10 cellular contexts compared by ENCODE assay signal in genomic region chr10:48496831-48497792, GRCh38.
DNase-seq lines count a peak whose midpoint lies in the region; ATAC-seq, FAIRE-seq and TF ChIP-seq lines count a peak whose summit lies in the region.
"Had no signal": no experiment of that assay in that cellular context is flagged by ENCODE, and none has a peak within 500 bp of the region (broad histone marks: within the 10 kb centered on the region; RNA-seq: fewer than 3 reads in every experiment).

No MANE protein-coding gene starts in this region.

- H3K36me3 ChIP-seq in mammary epithelial cell (ENCODE audit: insufficient read depth, low read length) (no peaks in the 10 kb centered on the region), kidney epithelial cell (ENCODE audit: control insufficient read depth, insufficient read depth, low read length) (no peaks in the 10 kb centered on the region), tibial nerve (no peaks in the 10 kb centered on the region), gastrocnemius medialis (no peaks in the 10 kb centered on the region)

- H3K9me3 ChIP-seq in mammary epithelial cell (replicated peaks; ENCODE audit: insufficient read depth, low read length): no peaks in the 10 kb centered on the region
- no peaks in the 10 kb centered on the region for H3K9me3 ChIP-seq in tibial nerve
- no peaks in the 10 kb centered on the region for H3K9me3 ChIP-seq in gastrocnemius medialis

- no peak for TF ChIP-seq EP300 in tibial nerve (IDR thresholded peaks at IDR 0.05)

- H2AFZ ChIP-seq in mammary epithelial cell (ENCODE audit: low read depth, low read length): no peak overlapping the region

- H3K79me2 ChIP-seq in mammary epithelial cell (ENCODE audit: insufficient read depth, low read length): no peaks in the 10 kb centered on the region

- no peak overlapping the region for H3K4me2 ChIP-seq in mammary epithelial cell (ENCODE audit: insufficient read depth, low read depth, low read length)

- H3K9ac ChIP-seq in mammary epithelial cell (ENCODE audit: insufficient read depth, low read length): no peak overlapping the region

- DNase-seq in ACHN (peak; percentile 56), HTR-8/SVneo (ENCODE audit: insufficient read length, low spot score) (peak; percentile 71), mammary epithelial cell (peak; percentile 42), kidney epithelial cell (ENCODE audit: low read depth) (peak; percentile 32), tibial nerve (ENCODE audit: low spot score in 2 of 2) (no peak), RKO (ENCODE audit: low spot score) (no peak), gastrocnemius medialis (no peak)
- DNase-seq: NCI-H526 had no signal

- 60% methylated on average over 7 of the region's 12 CpGs for WGBS in mammary epithelial cell (ENCODE audit: low coverage, missing lambda C conversion rate)
- WGBS in tibial nerve, 2 donors: 35 to 45% methylated on average over 11 of the region's 12 CpGs

- no peak overlapping the region for H3K27ac ChIP-seq in mammary epithelial cell (ENCODE audit: insufficient read depth, low read depth, low read length)
- H3K27ac ChIP-seq in tibial nerve: no peak overlapping the region
- no peak overlapping the region for H3K27ac ChIP-seq in gastrocnemius medialis
- H3K27ac ChIP-seq: C4-2B had no signal

- H3K27me3 ChIP-seq in mammary epithelial cell (ENCODE audit: insufficient read depth, low read length) (no peaks in the 10 kb centered on the region), kidney epithelial cell (ENCODE audit: control insufficient read depth, insufficient read depth, low read length) (no peaks in the 10 kb centered on the region), tibial nerve (no peaks in the 10 kb centered on the region), gastrocnemius medialis (peaks cover 0 to 2% (median 0%) of the 10 kb centered on the region in 3 donors)

- intact Hi-C loops in mammary epithelial cell (cut with micrococcal nuclease): no loop called here
- intact Hi-C loops in gastrocnemius medialis (cut with DNase I; ENCODE audit: low total_unique reads): no loop called here

- ATAC-seq in GM18873 (IDR thresholded peaks at IDR 0.05; ENCODE audit: low FRiP score, unreplicated experiment) (no peak), gastrocnemius medialis (no peak)

- no peaks in the 10 kb centered on the region for H4K20me1 ChIP-seq in mammary epithelial cell (ENCODE audit: insufficient read depth, low read length)

- peak; percentile 51 for FAIRE-seq in HTR-8/SVneo (lab: Jason Lieb, UNC)

- no peak for TF ChIP-seq POLR2A in tibial nerve (IDR thresholded peaks at IDR 0.05)
- no peak for TF ChIP-seq POLR2A in gastrocnemius medialis (IDR thresholded peaks at IDR 0.05)

- H3K4me1 ChIP-seq in mammary epithelial cell (ENCODE audit: insufficient read depth, low read length) (peaks cover 30% of the 10 kb centered on the region), tibial nerve (peaks cover 0 to 9% (median 0%) of the 10 kb centered on the region in 4 donors), gastrocnemius medialis (no peaks in the 10 kb centered on the region)

- in situ Hi-C loops in ACHN (cut with HindIII; ENCODE audit: low pct_ligation_motif_present, low pct_unique_long_range_greater_than_20kb, low sequenced_read_pairs): no loop called here
- in situ Hi-C loops in mammary epithelial cell (cut with MboI; ENCODE audit: low sequenced_read_pairs in 2 of 2): no loop called here
- in situ Hi-C loops in gastrocnemius medialis (cut with MboI; ENCODE audit: low sequenced_read_pairs in 4 of 4): no loop called here

- dilution Hi-C loops in mammary epithelial cell (cut with HindIII; ENCODE audit: low sequenced_read_pairs): no loop called here

- CTCF ChIA-PET in mammary epithelial cell (lab: Charles Lee; ENCODE audit: low non-redundant PET): no interaction called here

- H3K4me3 ChIP-seq in mammary epithelial cell (replicated peaks in 1 of 3; ENCODE audit: insufficient read depth in 1 of 3, low read depth in 2 of 3, low read length in 3 of 3) (no peak overlapping the region), kidney epithelial cell (ENCODE audit: low read depth, low read length) (no peak overlapping the region), tibial nerve (no peak overlapping the region), gastrocnemius medialis (no peak overlapping the region)

- TF ChIP-seq CTCF in mammary epithelial cell (conservative IDR thresholded peaks at IDR 0.05 in 1 of 2, IDR thresholded peaks at IDR 0.05 in 1 of 2; ENCODE audit: extremely low read depth in 1 of 2, insufficient read depth in 1 of 2, low read depth in 1 of 2, low read length in 2 of 2) (no peak), kidney epithelial cell (IDR thresholded peaks at IDR 0.05; ENCODE audit: insufficient read depth, low read length, poor library complexity, severe bottlenecking) (no peak), tibial nerve (IDR thresholded peaks at IDR 0.05) (no peak), gastrocnemius medialis (IDR thresholded peaks at IDR 0.05 in 4 of 5, conservative IDR thresholded peaks at IDR 0.05 in 1 of 5) (no peak)

- no TSS peak for BruUV-seq in mammary epithelial cell (replicated peaks; lab: Mats Ljungman, UMichigan)

Comparison
In these comparisons a context has a peak if more than half of its experiments do, and no peak if none do; other contexts are left out.
1. DNase-seq: peak in ACHN (single experiment), HTR-8/SVneo (single experiment), mammary epithelial cell (single experiment) and kidney epithelial cell (single experiment); none in tibial nerve (0 of 2), RKO (single experiment) and gastrocnemius medialis (0 of 2).